ENCODE assay signal across 8 cellular contexts in genomic region chr3:13657660-13658435, GRCh38.
A peak's percentile ranks its signal among the peaks of the same experiment; 100 is the strongest.
DNase-seq lines count a peak whose midpoint lies in the region; TF ChIP-seq lines count a peak whose summit lies in the region.

No MANE protein-coding gene starts in this region.

- peaks cover 55% of the 10 kb centered on the region for H3K27me3 Mint-ChIP-seq in mesothelial cell of epicardium (ENCODE audit: low read depth)

- H3K4me3 Mint-ChIP-seq in mesothelial cell of epicardium: no peak overlapping the region

- DNase-seq in CD1c-positive myeloid dendritic cell (ENCODE audit: extremely low spot score): peak; percentile 45
- DNase-seq in GM19238 (ENCODE audit: insufficient read length, low spot score): peak; percentile 89
- DNase-seq in LNCaP clone FGC (ENCODE audit: low read depth): no peak
- DNase-seq in activated CD4-positive, alpha-beta T cell treated with anti-CD3 and anti-CD28 coated beads, Interleukin-2, amount 50 U/mL, for 24 hours (ENCODE audit: low read depth in 1 of 2, low spot score in 1 of 2): peak; percentile 51 to 52
- DNase-seq in ecto neural progenitor cell (ENCODE audit: low spot score): peak; percentile 86
- DNase-seq in mesothelial cell of epicardium (ENCODE audit: low spot score in 2 of 2, unreplicated experiment in 2 of 2): peak; percentile 55 to 79
- peak; percentile 29 for DNase-seq in stimulated activated CD8-positive, alpha-beta memory T cell treated with anti-CD3 and anti-CD28 coated beads, Interleukin-4, amount 100 ng/mL, for 24 hours (ENCODE audit: low read depth)
- no peak for DNase-seq in NCI-H446 treated with DMSO at 0.1 percent for 48 hours (lab: John Stamatoyannopoulos, UW)

- H3K9me3 Mint-ChIP-seq in mesothelial cell of epicardium: no peaks in the 10 kb centered on the region

- TF ChIP-seq CTCF in LNCaP clone FGC (IDR thresholded peaks at IDR 0.05; ENCODE audit: control insufficient read depth, extremely low read depth, insufficient read depth) (peak; percentile 98), mesothelial cell of epicardium (IDR thresholded peaks at IDR 0.05; ENCODE audit: unreplicated experiment) (peak; percentile 74)

- no peak overlapping the region for H3K4me3 ChIP-seq in LNCaP clone FGC (ENCODE audit: low read depth, low read length)

- H3K36me3 Mint-ChIP-seq in mesothelial cell of epicardium: no peaks in the 10 kb centered on the region

- H3K4me1 Mint-ChIP-seq in mesothelial cell of epicardium: peaks cover 19% of the 10 kb centered on the region

- H3K27ac Mint-ChIP-seq in mesothelial cell of epicardium: no peak overlapping the region

Comparison
In these comparisons a context has a peak if more than half of its experiments do, and no peak if none do; other contexts are left out.
1. DNase-seq: peak in CD1c-positive myeloid dendritic cell (single experiment), GM19238 (single experiment), activated CD4-positive, alpha-beta T cell treated with anti-CD3 and anti-CD28 coated beads, Interleukin-2, amount 50 U/mL, for 24 hours (2 of 2), ecto neural progenitor cell (single experiment), mesothelial cell of epicardium (2 of 2) and stimulated activated CD8-positive, alpha-beta memory T cell treated with anti-CD3 and anti-CD28 coated beads, Interleukin-4, amount 100 ng/mL, for 24 hours (single experiment); none in LNCaP clone FGC (single experiment) and NCI-H446 treated with DMSO at 0.1 percent for 48 hours (single experiment).